8 cellular contexts compared by ENCODE assay signal in the genomic region with DNA sequence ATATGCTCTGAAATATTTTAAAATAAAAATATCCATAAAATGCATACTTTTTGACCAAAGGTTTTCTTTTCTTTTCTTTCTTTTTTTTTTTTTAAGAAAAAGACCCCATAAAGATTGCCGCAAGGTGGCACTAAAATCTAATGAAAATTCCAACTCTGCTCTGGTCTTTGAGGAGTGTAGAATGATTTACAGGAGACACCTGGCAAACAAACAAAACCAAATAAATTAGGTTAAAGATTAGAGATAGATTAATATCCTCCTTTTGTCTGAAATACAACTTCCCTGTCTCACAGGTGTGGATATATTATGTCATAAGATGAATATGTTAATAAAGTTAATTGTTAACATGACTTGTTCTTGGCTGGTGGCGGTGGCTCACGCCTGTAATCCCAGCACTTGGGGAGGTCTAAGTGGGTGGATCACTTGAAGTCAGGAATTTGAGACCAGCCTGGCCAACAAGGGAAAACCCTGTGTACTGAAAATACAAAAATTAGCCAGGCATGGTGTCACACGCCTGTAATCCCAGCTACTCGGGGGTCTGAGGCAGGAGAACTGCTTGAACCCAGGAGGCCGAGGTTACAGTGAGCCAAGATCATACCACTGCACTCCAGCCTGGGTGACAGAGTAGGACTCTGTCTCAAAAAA.
DNase-seq lines count a peak whose midpoint lies in the region; ATAC-seq and TF ChIP-seq lines count a peak whose summit lies in the region.

No MANE protein-coding gene starts in this region.

- H3K27me3 ChIP-seq in ACC112 (ENCODE audit: insufficient read depth, low read length): no peaks in the 10 kb centered on the region
- H3K27me3 ChIP-seq in muscle layer of duodenum (ENCODE audit: low read depth, low read length): no peaks in the 10 kb centered on the region

- H3K4me1 ChIP-seq in ACC112 (ENCODE audit: control insufficient read depth, insufficient read depth, low read length, unreplicated experiment) (peaks cover 25% of the 10 kb centered on the region), muscle layer of duodenum (ENCODE audit: control insufficient read depth in 1 of 2, insufficient read depth in 2 of 2, low read length in 2 of 2) (peaks cover 3 to 20% of the 10 kb centered on the region in 2 donors)

- H2AFZ ChIP-seq in ACC112 (ENCODE audit: low read length, unreplicated experiment): no peak overlapping the region

- no peak overlapping the region for H3K4me3 ChIP-seq in ACC112 (ENCODE audit: low read depth, low read length)
- peak overlapping the region; percentile 3 for H3K4me3 ChIP-seq in coronary artery
- no peak overlapping the region for H3K4me3 ChIP-seq in muscle layer of duodenum (ENCODE audit: low read depth in 1 of 2, low read length in 2 of 2)

- TF ChIP-seq CTCF in GM10266 (IDR thresholded peaks at IDR 0.05; ENCODE audit: control insufficient read depth, insufficient read depth, low read depth, missing control alignments) (peak; percentile 42), coronary artery (IDR thresholded peaks at IDR 0.05) (peak; percentile 26)

- no peaks in the 10 kb centered on the region for H3K9me3 ChIP-seq in muscle layer of duodenum (ENCODE audit: control insufficient read depth in 1 of 2, low read length in 2 of 2)

- peaks cover 3% of the 10 kb centered on the region; the same call in 1 of the 2 replicates for H3K36me3 ChIP-seq in ACC112 (ENCODE audit: insufficient read depth, low read length)
- peaks cover 0 to 12% of the 10 kb centered on the region in 2 donors for H3K36me3 ChIP-seq in muscle layer of duodenum (ENCODE audit: control insufficient read depth in 1 of 2, insufficient read depth in 2 of 2, low read length in 2 of 2)

- ATAC-seq in HG02884 (IDR thresholded peaks at IDR 0.05; ENCODE audit: unreplicated experiment): no peak

- peaks cover 18% of the 10 kb centered on the region for H3K79me2 ChIP-seq in ACC112 (ENCODE audit: control insufficient read depth, insufficient read depth, low read length, unreplicated experiment)

- peak overlapping the region; percentile 69 for H3K27ac ChIP-seq in ACC112 (ENCODE audit: low read depth, low read length)
- H3K27ac ChIP-seq in coronary artery: peak overlapping the region; percentile 89 to 91
- H3K27ac ChIP-seq in muscle layer of duodenum (ENCODE audit: low read length): peak overlapping the region; percentile 60

- DNase-seq in GM10266 (ENCODE audit: extremely low spot score) (no peak), NCI-H526 treated with DMSO at 0.1 percent for 48 hours (lab: John Stamatoyannopoulos, UW) (peak; percentile 14), coronary artery (ENCODE audit: low spot score) (peak; percentile 75), cortex of kidney (lab: John Stamatoyannopoulos, UW) (no peak), GM19240 (ENCODE audit: insufficient read length, low spot score) (no peak)

Comparison
In these comparisons a context has a peak if more than half of its experiments do, and no peak if none do; other contexts are left out.
1. DNase-seq: peak in NCI-H526 treated with DMSO at 0.1 percent for 48 hours (single experiment) and coronary artery (single experiment); none in GM10266 (single experiment), cortex of kidney (single experiment) and GM19240 (single experiment).
2. Peak in every context shown above with its lines, with median percentiles within 50 percentile points of each other: H3K27ac ChIP-seq.